ENCODE assay signal across 1 cellular context in the genomic region with DNA sequence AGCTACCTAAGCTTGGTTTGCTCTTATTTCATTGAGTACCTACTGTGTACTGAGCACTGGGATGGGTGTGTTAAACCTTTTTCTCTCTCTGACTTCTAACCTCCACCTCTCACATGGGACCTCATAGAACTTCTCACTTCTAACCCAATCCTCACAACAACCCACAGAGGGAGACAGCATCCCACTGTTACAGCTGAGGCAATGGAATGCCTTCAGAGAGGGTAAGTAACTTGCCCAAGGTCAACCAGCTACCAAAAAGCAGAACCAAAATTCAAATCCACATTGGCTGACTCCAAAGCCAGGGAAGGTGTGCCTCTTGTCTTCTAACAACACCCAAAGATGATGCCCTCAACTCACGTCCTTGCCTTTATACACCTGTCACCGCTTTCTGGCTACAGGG.
TF ChIP-seq lines count a peak whose summit lies in the region.

No MANE protein-coding gene starts in this region.

TF ChIP-seq in IMR-90, 13 proteins besides CTCF, POLR2A, EP300 and RAD21 (continued from another document):
- TF ChIP-seq, protein P1, sequence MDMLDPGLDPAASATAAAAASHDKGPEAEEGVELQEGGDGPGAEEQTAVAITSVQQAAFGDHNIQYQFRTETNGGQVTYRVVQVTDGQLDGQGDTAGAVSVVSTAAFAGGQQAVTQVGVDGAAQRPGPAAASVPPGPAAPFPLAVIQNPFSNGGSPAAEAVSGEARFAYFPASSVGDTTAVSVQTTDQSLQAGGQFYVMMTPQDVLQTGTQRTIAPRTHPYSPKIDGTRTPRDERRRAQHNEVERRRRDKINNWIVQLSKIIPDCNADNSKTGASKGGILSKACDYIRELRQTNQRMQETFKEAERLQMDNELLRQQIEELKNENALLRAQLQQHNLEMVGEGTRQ (IDR thresholded peaks at IDR 0.05; ENCODE audit: low read depth, low read length), result no peak
- TF ChIP-seq BHLHE40 (IDR thresholded peaks at IDR 0.05; ENCODE audit: low read depth, low read length) (no peak), MXI1 (IDR thresholded peaks at IDR 0.05; ENCODE audit: borderline replicate concordance, low read depth, low read length) (no peak), RCOR1 (IDR thresholded peaks at IDR 0.05; ENCODE audit: insufficient replicate concordance, low read length) (no peak)
